In genomic region chr4:89419121-89419695, GRCh38 we compare ENCODE assay signal across 35 cellular contexts.
"Had no signal": no experiment of that assay in that cellular context is flagged by ENCODE, and none has a peak within 500 bp of the region (broad histone marks: within the 10 kb centered on the region; RNA-seq: fewer than 3 reads in every experiment).

No MANE protein-coding gene starts in this region.

- H3K27me3 Mint-ChIP-seq: activated CD4-positive, alpha-beta memory T cell treated with anti-CD3 and anti-CD28 coated beads, Interleukin-2, amount 10 ng/mL, durations not matched to agents 7 days and 5 days; activated CD4-positive, alpha-beta T cell treated with anti-CD3 and anti-CD28 coated beads for 36 hours; activated CD4-positive, alpha-beta T cell treated with anti-CD3 and anti-CD28 coated beads, Interleukin-2, amount 10 ng/mL, durations not matched to agents 24 days and 14 days; activated naive CD8-positive, alpha-beta T cell treated with anti-CD3 and anti-CD28 coated beads for 36 hours; activated naive CD8-positive, alpha-beta T cell treated with anti-CD3 and anti-CD28 coated beads, Interleukin-2, amount 50 U/mL, for 24 hours; activated T-cell treated with anti-CD3 and anti-CD28 coated beads, Interleukin-2, amount 50 U/mL, for 24 hours; effector memory CD8-positive, alpha-beta T cell; T-helper 17 cell had no signal

- H3K4me3 Mint-ChIP-seq: activated CD4-positive, alpha-beta memory T cell treated with anti-CD3 and anti-CD28 coated beads, Interleukin-2, amount 10 ng/mL, durations not matched to agents 7 days and 5 days; activated CD4-positive, alpha-beta T cell treated with anti-CD3 and anti-CD28 coated beads for 36 hours; activated CD4-positive, alpha-beta T cell treated with anti-CD3 and anti-CD28 coated beads, Interleukin-2, amount 10 ng/mL, durations not matched to agents 24 days and 14 days; activated naive CD8-positive, alpha-beta T cell treated with anti-CD3 and anti-CD28 coated beads for 36 hours; activated naive CD8-positive, alpha-beta T cell treated with anti-CD3 and anti-CD28 coated beads, Interleukin-2, amount 50 U/mL, for 24 hours; activated T-cell treated with anti-CD3 and anti-CD28 coated beads, Interleukin-2, amount 50 U/mL, for 24 hours; activated T-cell treated with anti-CD3 and anti-CD28 coated beads, Interleukin-2, amount 50 U/mL, for 72 hours; effector memory CD8-positive, alpha-beta T cell; T-helper 17 cell; T-helper 2 cell treated with Interferon-gamma antibody and Interleukin-4, amounts not matched to agents 5 μg/mL and 100 μg/mL, for 36 hours had no signal

- H3K36me3 Mint-ChIP-seq: activated naive CD8-positive, alpha-beta T cell treated with anti-CD3 and anti-CD28 coated beads for 36 hours had no signal

- H3K4me1 ChIP-seq: adrenal gland, body of pancreas, esophagus muscularis mucosa, foreskin keratinocyte, gastrocnemius medialis had no signal

- H3K27me3 ChIP-seq: adrenal gland, body of pancreas, esophagus muscularis mucosa, foreskin keratinocyte, gastrocnemius medialis, heart left ventricle had no signal

- H3K27ac ChIP-seq: adrenal gland, body of pancreas, esophagus muscularis mucosa, foreskin keratinocyte, heart left ventricle, WERI-Rb-1 had no signal

- H3K4me1 Mint-ChIP-seq: activated CD4-positive, alpha-beta memory T cell treated with anti-CD3 and anti-CD28 coated beads, Interleukin-2, amount 10 ng/mL, durations not matched to agents 7 days and 5 days; activated CD4-positive, alpha-beta T cell treated with anti-CD3 and anti-CD28 coated beads, Interleukin-2, amount 10 ng/mL, durations not matched to agents 24 days and 14 days; activated naive CD8-positive, alpha-beta T cell treated with anti-CD3 and anti-CD28 coated beads for 36 hours; activated naive CD8-positive, alpha-beta T cell treated with anti-CD3 and anti-CD28 coated beads, Interleukin-2, amount 50 U/mL, for 24 hours; T-helper 17 cell had no signal

- ATAC-seq: activated CD4-positive, alpha-beta T cell treated with anti-CD3 and anti-CD28 coated beads for 36 hours; activated naive CD8-positive, alpha-beta T cell treated with anti-CD3 and anti-CD28 coated beads, Interleukin-2, amount 50 U/mL, for 24 hours; activated T-cell treated with anti-CD3 and anti-CD28 coated beads, Interleukin-2, amount 50 U/mL, for 72 hours; body of pancreas; effector memory CD8-positive, alpha-beta T cell; foreskin keratinocyte; gastrocnemius medialis; heart left ventricle; T-helper 17 cell had no signal

- H3K36me3 ChIP-seq: adrenal gland, esophagus muscularis mucosa, gastrocnemius medialis, heart left ventricle, WERI-Rb-1 had no signal

- H3K9me3 Mint-ChIP-seq: activated CD4-positive, alpha-beta memory T cell treated with anti-CD3 and anti-CD28 coated beads, Interleukin-2, amount 10 ng/mL, durations not matched to agents 7 days and 5 days; activated CD4-positive, alpha-beta T cell treated with anti-CD3 and anti-CD28 coated beads, Interleukin-2, amount 10 ng/mL, durations not matched to agents 24 days and 14 days; activated naive CD8-positive, alpha-beta T cell treated with anti-CD3 and anti-CD28 coated beads for 36 hours; activated naive CD8-positive, alpha-beta T cell treated with anti-CD3 and anti-CD28 coated beads, Interleukin-2, amount 50 U/mL, for 24 hours; activated T-cell treated with anti-CD3 and anti-CD28 coated beads, Interleukin-2, amount 50 U/mL, for 24 hours; activated T-cell treated with anti-CD3 and anti-CD28 coated beads, Interleukin-2, amount 50 U/mL, for 72 hours; effector memory CD8-positive, alpha-beta T cell; T-helper 2 cell treated with Interferon-gamma antibody and Interleukin-4, amounts not matched to agents 5 μg/mL and 100 μg/mL, for 36 hours had no signal

- H3K9me3 ChIP-seq: adrenal gland, body of pancreas, esophagus muscularis mucosa, gastrocnemius medialis, heart left ventricle had no signal

- DNase-seq: activated CD4-positive, alpha-beta memory T cell treated with anti-CD3 and anti-CD28 coated beads, Interleukin-2, amount 10 ng/mL, durations not matched to agents 7 days and 5 days; activated CD4-positive, alpha-beta T cell treated with anti-CD3 and anti-CD28 coated beads for 36 hours; activated CD4-positive, alpha-beta T cell treated with anti-CD3 and anti-CD28 coated beads, Interleukin-2, amount 10 ng/mL, durations not matched to agents 24 days and 14 days; activated CD4-positive, CD25-positive, alpha-beta regulatory T cell; activated CD4-positive, CD25-positive, alpha-beta regulatory T cell treated with anti-CD3 and anti-CD28 coated beads, Interleukin-2, amount 50 U/mL, for 72 hours; activated CD8-positive, alpha-beta memory T cell treated with anti-CD3 and anti-CD28 coated beads, Interleukin-2, amount 50 U/mL, for 48 hours; activated effector memory CD4-positive, alpha-beta T cell treated with Interleukin-2 at 50 U/mL for 16 hours; activated gamma-delta T cell treated with Interleukin-2 at 50 U/mL for 16 hours; activated naive CD4-positive, alpha-beta T cell treated with anti-CD3 and anti-CD28 coated beads, Interleukin-2, amount 50 U/mL, for 16 hours; activated naive CD4-positive, alpha-beta T cell treated with Interleukin-2 at 50 U/mL for 16 hours; activated naive CD8-positive, alpha-beta T cell treated with anti-CD3 and anti-CD28 coated beads for 36 hours; activated naive CD8-positive, alpha-beta T cell treated with anti-CD3 and anti-CD28 coated beads, Interleukin-2, amount 50 U/mL, for 24 hours; activated T-cell treated with anti-CD3 and anti-CD28 coated beads for 4 hours; activated T-cell treated with anti-CD3 and anti-CD28 coated beads, Interleukin-2, amount 50 U/mL, for 24 hours; activated T-cell treated with anti-CD3 and anti-CD28 coated beads, Interleukin-2, amount 50 U/mL, for 72 hours; adrenal gland; amygdala; aorta; body of pancreas; caudate nucleus; cortex of kidney; dermis blood vessel endothelial cell; effector CD4-positive, alpha-beta T cell; effector memory CD8-positive, alpha-beta T cell; erythroblast; foreskin keratinocyte; gastrocnemius medialis; glutamatergic neuron; heart left ventricle; T-helper 1 cell; T-helper 17 cell; T1000; WERI-Rb-1 had no signal

- H3K27ac Mint-ChIP-seq: activated CD4-positive, alpha-beta memory T cell treated with anti-CD3 and anti-CD28 coated beads, Interleukin-2, amount 10 ng/mL, durations not matched to agents 7 days and 5 days; activated CD4-positive, alpha-beta T cell treated with anti-CD3 and anti-CD28 coated beads for 36 hours; activated CD4-positive, alpha-beta T cell treated with anti-CD3 and anti-CD28 coated beads, Interleukin-2, amount 10 ng/mL, durations not matched to agents 24 days and 14 days; activated naive CD8-positive, alpha-beta T cell treated with anti-CD3 and anti-CD28 coated beads for 36 hours; activated naive CD8-positive, alpha-beta T cell treated with anti-CD3 and anti-CD28 coated beads, Interleukin-2, amount 50 U/mL, for 24 hours; activated T-cell treated with anti-CD3 and anti-CD28 coated beads, Interleukin-2, amount 50 U/mL, for 24 hours; activated T-cell treated with anti-CD3 and anti-CD28 coated beads, Interleukin-2, amount 50 U/mL, for 72 hours; effector memory CD8-positive, alpha-beta T cell; T-helper 17 cell; T-helper 2 cell treated with Interferon-gamma antibody and Interleukin-4, amounts not matched to agents 5 μg/mL and 100 μg/mL, for 36 hours had no signal

- H3K4me3 ChIP-seq: adrenal gland, body of pancreas, esophagus muscularis mucosa, gastrocnemius medialis, heart left ventricle had no signal
